Comparison of ENCODE assay signal across 8 cellular contexts in the genomic region with DNA sequence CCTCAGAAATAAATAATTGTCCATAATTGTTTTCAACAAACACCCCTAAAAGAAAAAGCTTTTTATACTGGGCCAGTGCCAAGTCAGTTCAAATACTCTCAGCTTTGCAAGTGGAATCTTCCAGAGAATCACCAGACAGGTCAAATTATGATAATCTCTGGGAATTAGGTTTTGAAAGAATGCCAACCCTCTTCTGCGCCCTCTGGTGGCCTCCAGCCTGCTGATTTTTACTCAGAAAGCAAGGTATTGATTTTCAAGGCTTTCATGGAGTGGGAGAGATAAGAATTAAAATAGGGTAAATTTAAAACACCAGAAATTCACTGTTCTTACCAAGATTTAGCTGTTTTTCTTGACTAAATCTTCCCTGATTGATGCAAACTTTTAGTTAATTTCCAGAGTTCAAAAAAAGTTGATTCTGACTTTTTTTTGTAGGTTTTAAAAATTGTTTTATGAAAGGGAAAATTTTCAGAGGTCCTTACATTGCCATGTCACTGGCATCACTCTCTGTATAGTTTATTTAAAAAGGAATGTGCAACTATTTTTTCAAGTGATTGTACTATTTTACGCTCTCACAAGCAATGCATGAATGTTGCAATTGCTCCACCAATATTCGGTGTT.
DNase-seq lines count a peak whose midpoint lies in the region; ATAC-seq and TF ChIP-seq lines count a peak whose summit lies in the region.

No MANE protein-coding gene starts in this region.

- H3K36me3 ChIP-seq in cardiac muscle cell, result no peaks in the 10 kb centered on the region
- no peaks in the 10 kb centered on the region for H3K36me3 ChIP-seq in right atrium auricular region

- peak; percentile 60 for TF ChIP-seq CTCF in cardiac muscle cell (IDR thresholded peaks at IDR 0.05; ENCODE audit: low read depth, low read length)
- TF ChIP-seq CTCF in right atrium auricular region (IDR thresholded peaks at IDR 0.05), result peak in 1 of 2 donors; percentile 45
- peak; percentile 80 for TF ChIP-seq CTCF in NB4 (IDR thresholded peaks at IDR 0.05; ENCODE audit: low read depth, low read length)
- TF ChIP-seq CTCF in choroid plexus epithelial cell (conservative IDR thresholded peaks at IDR 0.05; ENCODE audit: low read depth, low read length), result peak; percentile 77

- ATAC-seq in HG03521 (IDR thresholded peaks at IDR 0.05; ENCODE audit: unreplicated experiment) (no peak), GM21576 (IDR thresholded peaks at IDR 0.05; ENCODE audit: unreplicated experiment) (no peak)

- H3K4me3 ChIP-seq in cardiac muscle cell, result no peak overlapping the region
- H3K4me3 ChIP-seq in right atrium auricular region, result no peak overlapping the region
- H3K4me3 ChIP-seq in NB4 (ENCODE audit: low read depth, low read length), result no peak overlapping the region
- H3K4me3 ChIP-seq in choroid plexus epithelial cell (ENCODE audit: low read depth, low read length), result no peak overlapping the region

- H3K4me1 ChIP-seq in cardiac muscle cell (ENCODE audit: low read depth), result no peaks in the 10 kb centered on the region
- no peaks in the 10 kb centered on the region for H3K4me1 ChIP-seq in right atrium auricular region

- H3K27me3 ChIP-seq in cardiac muscle cell, result no peaks in the 10 kb centered on the region
- H3K27me3 ChIP-seq in right atrium auricular region, result no peaks in the 10 kb centered on the region

- H3K9me3 ChIP-seq in cardiac muscle cell (ENCODE audit: low read depth), result no peaks in the 10 kb centered on the region
- peaks cover 9 to 50% of the 10 kb centered on the region in 2 donors for H3K9me3 ChIP-seq in right atrium auricular region

- DNase-seq in cardiac muscle cell (ENCODE audit: low read depth in 1 of 2, low spot score in 1 of 2) (peak in 1 of 2 donors; percentile 17), right atrium auricular region (ENCODE audit: low spot score) (no peak), NB4 (ENCODE audit: low read depth) (peak; percentile 53), choroid plexus epithelial cell (ENCODE audit: low read depth) (peak; percentile 38), NCI-H2107 (lab: John Stamatoyannopoulos, UW) (no peak)
- peak; percentile 2 to 12 for DNase-seq in stimulated activated CD8-positive, alpha-beta memory T cell treated with anti-CD3 and anti-CD28 coated beads, Interleukin-2, amount 100 ng/mL, for 48 hours (ENCODE audit: low read depth in 2 of 2)

- no peak overlapping the region for H3K27ac ChIP-seq in cardiac muscle cell
- no peak overlapping the region for H3K27ac ChIP-seq in right atrium auricular region

- no peak for TF ChIP-seq POLR2A in NB4 (IDR thresholded peaks at IDR 0.05; ENCODE audit: extremely low read depth, insufficient read length)

Comparison
In these comparisons a context has a peak if more than half of its experiments do, and no peak if none do; other contexts are left out.
1. DNase-seq: peak in NB4 (single experiment), choroid plexus epithelial cell (single experiment) and stimulated activated CD8-positive, alpha-beta memory T cell treated with anti-CD3 and anti-CD28 coated beads, Interleukin-2, amount 100 ng/mL, for 48 hours (2 of 2); none in right atrium auricular region (single experiment) and NCI-H2107 (single experiment).